ENCODE assay signal across 8 cellular contexts in the genomic region with DNA sequence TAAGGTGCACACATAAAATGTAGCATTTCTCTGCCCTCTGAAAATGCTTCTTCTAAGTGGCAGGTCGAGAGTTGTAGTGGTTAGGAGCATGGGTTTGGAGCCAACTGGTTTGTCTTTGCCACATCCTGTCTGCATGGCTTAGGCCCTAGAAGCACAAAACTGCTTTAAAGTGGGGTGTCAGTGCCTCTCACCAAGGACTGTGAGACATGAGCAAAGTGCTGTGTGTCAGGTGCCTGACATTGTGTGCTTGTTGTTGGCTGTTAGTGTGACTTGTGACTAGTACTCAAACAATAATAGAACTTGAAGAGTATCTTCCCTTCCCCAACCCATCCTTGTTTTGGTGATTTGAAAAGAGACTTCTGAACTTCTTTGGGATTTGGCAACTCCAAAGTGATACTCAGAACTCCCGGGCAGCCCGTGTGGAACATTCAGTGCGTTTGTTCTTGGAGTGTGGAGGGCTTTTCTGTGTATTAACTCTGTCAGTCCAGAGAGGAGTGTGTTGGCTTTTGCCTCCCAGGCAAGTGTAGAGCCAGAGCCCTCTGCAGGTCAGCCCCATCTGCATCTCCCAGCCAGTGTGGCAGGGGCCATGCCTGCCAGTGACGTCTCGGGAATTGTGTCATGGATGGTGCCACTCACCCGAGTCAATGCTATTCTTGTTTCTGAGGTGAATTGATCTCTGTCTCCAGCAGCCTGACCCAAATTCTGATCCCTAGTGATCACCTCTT. TPM values are rescaled to one million over a fixed set of nuclear protein-coding genes. Genes with fewer than 3 reads are reported as not detected.
DNase-seq lines count a peak whose midpoint lies in the region; ATAC-seq, FAIRE-seq and TF ChIP-seq lines count a peak whose summit lies in the region.

No MANE protein-coding gene starts in this region.

- peak overlapping the region; percentile 24 for H3K9ac ChIP-seq in DND-41 (ENCODE audit: low read depth, low read length)

- no peak overlapping the region for H3K4me3 Mint-ChIP-seq in endothelial cell (ENCODE audit: unreplicated experiment)

- peak overlapping the region; percentile 75 for H3K27ac ChIP-seq in DND-41 (ENCODE audit: low read length)

- H3K36me3 Mint-ChIP-seq in endothelial cell (ENCODE audit: low read depth, unreplicated experiment), result peaks cover 5% of the 10 kb centered on the region

- no peaks in the 10 kb centered on the region for H3K9me3 ChIP-seq in DND-41 (ENCODE audit: insufficient read depth, low read length, severe bottlenecking)
- no peaks in the 10 kb centered on the region for H3K9me3 ChIP-seq in mucosa of descending colon

- H3K4me1 ChIP-seq in DND-41 (ENCODE audit: insufficient read depth, low read length), result peaks cover 42% of the 10 kb centered on the region
- H3K4me1 ChIP-seq in mucosa of descending colon (ENCODE audit: low read depth), result peaks cover 25% of the 10 kb centered on the region

- H3K9me3 Mint-ChIP-seq in endothelial cell (ENCODE audit: unreplicated experiment), result no peaks in the 10 kb centered on the region

- no peak overlapping the region for H2AFZ ChIP-seq in DND-41 (ENCODE audit: low read depth, low read length)

- no peak for TF ChIP-seq POLR2A in H54 (IDR thresholded peaks at IDR 0.05; ENCODE audit: low read depth, low read length)

- no peak for TF ChIP-seq CTCF in DND-41 (IDR thresholded peaks at IDR 0.05; ENCODE audit: borderline replicate concordance, extremely low read depth, low read length, poor library complexity, severe bottlenecking)
- TF ChIP-seq CTCF in mucosa of descending colon (IDR thresholded peaks at IDR 0.05), result no peak
- no peak for TF ChIP-seq CTCF in endothelial cell (IDR thresholded peaks at IDR 0.05; ENCODE audit: unreplicated experiment)

- H4K20me1 ChIP-seq in DND-41 (ENCODE audit: insufficient read depth, low read length), result peaks cover 31% of the 10 kb centered on the region

- peaks cover 35% of the 10 kb centered on the region for H3K4me1 Mint-ChIP-seq in endothelial cell (ENCODE audit: unreplicated experiment)

- H3K36me3 ChIP-seq in DND-41 (ENCODE audit: insufficient read depth, low read length) (peaks cover 15% of the 10 kb centered on the region), mucosa of descending colon (ENCODE audit: low read depth) (no peaks in the 10 kb centered on the region)

- DNase-seq in DND-41 (peak; percentile 86), activated T-cell treated with anti-CD3 and anti-CD28 coated beads for 4 hours (peak; percentile 21), mucosa of descending colon (peak in 1 of 3 donors; percentile 32), H54 (ENCODE audit: insufficient read length, low spot score) (no peak), NCI-H510A treated with DMSO at 0.1 percent for 48 hours (lab: John Stamatoyannopoulos, UW) (no peak), endothelial cell (ENCODE audit: low spot score) (no peak)

- peak overlapping the region; percentile 47 for H3K4me2 ChIP-seq in DND-41 (ENCODE audit: insufficient read depth, low read length)

- peaks cover 36% of the 10 kb centered on the region for H3K79me2 ChIP-seq in DND-41 (ENCODE audit: insufficient read depth, low read length)

- ATAC-seq in DND-41 (ENCODE audit: insufficient read depth, low read depth) (peak; percentile 98), HG03108 (IDR thresholded peaks at IDR 0.05; ENCODE audit: unreplicated experiment) (peak; percentile 39), mucosa of descending colon (peak; percentile 50), HG03039 (IDR thresholded peaks at IDR 0.05; ENCODE audit: unreplicated experiment) (no peak)

- no peak for FAIRE-seq in H54 (lab: Jason Lieb, UNC)

- no peak overlapping the region for H3K27ac Mint-ChIP-seq in endothelial cell (ENCODE audit: unreplicated experiment)

- peaks cover 3% of the 10 kb centered on the region for H3K27me3 Mint-ChIP-seq in endothelial cell (ENCODE audit: unreplicated experiment)

- H3K4me3 ChIP-seq in DND-41 (ENCODE audit: low read depth in 1 of 2, low read length in 2 of 2) (no peak overlapping the region), mucosa of descending colon (no peak overlapping the region)

- intact Hi-C loops in mucosa of descending colon (cut with DNase I, micrococcal nuclease), result loop anchor here in 1 of 2 donors (10.0 kb wide), 1 partner anchor 144 kb away; no protein-coding TSS in a partner anchor

- no peaks in the 10 kb centered on the region for H3K27me3 ChIP-seq in DND-41 (ENCODE audit: insufficient read depth, low read length, poor library complexity)

RNA-seq across cellular contexts. Expression of gene MGAT5, which starts 5.0 kb away (rescaled TPM):
- total RNA-seq in mucosa of descending colon (10 to 100 TPM; 56.5 to 75.5 (median 69.7) TPM), endothelial cell (ENCODE audit: unreplicated experiment) (124 TPM)

Comparison
In these comparisons a context has a peak if more than half of its experiments do, and no peak if none do; other contexts are left out.
1. DNase-seq: peak in DND-41 (single experiment) and activated T-cell treated with anti-CD3 and anti-CD28 coated beads for 4 hours (single experiment); none in H54 (single experiment), NCI-H510A treated with DMSO at 0.1 percent for 48 hours (single experiment) and endothelial cell (single experiment).